In genomic region chr16:69827527-69827926, GRCh38 we compare ENCODE assay signal across 21 cellular contexts.
A peak's percentile ranks its signal among the peaks of the same experiment; 100 is the strongest.
DNase-seq lines count a peak whose midpoint lies in the region; ATAC-seq and TF ChIP-seq lines count a peak whose summit lies in the region.
"Had no signal": no experiment of that assay in that cellular context is flagged by ENCODE, and none has a peak within 500 bp of the region (broad histone marks: within the 10 kb centered on the region; RNA-seq: fewer than 3 reads in every experiment).

No MANE protein-coding gene starts in this region.

- H3K9me3 ChIP-seq in right atrium auricular region (no peaks in the 10 kb centered on the region), Panc1 (ENCODE audit: control insufficient read depth, insufficient read depth, low read depth, low read length) (no peaks in the 10 kb centered on the region)
- H3K9me3 ChIP-seq in effector memory CD4-positive, alpha-beta T cell (ENCODE audit: control insufficient read depth, low read length): no peaks in the 10 kb centered on the region
- H3K9me3 ChIP-seq: SJCRH30 had no signal

- TSS peak; percentile 60 for BruUV-seq in Panc1 (replicated peaks; lab: Mats Ljungman, UMichigan)

- H3K27ac ChIP-seq in right atrium auricular region: no peak overlapping the region
- H3K27ac ChIP-seq in Panc1 (ENCODE audit: low read length): no peak overlapping the region
- H3K27ac ChIP-seq in effector memory CD4-positive, alpha-beta T cell (ENCODE audit: insufficient read depth, low read length, poor library complexity, severe bottlenecking): no peak overlapping the region
- H3K27ac ChIP-seq: SJCRH30 had no signal

- TF ChIP-seq CTCF in right atrium auricular region (IDR thresholded peaks at IDR 0.05) (no peak), Panc1 (IDR thresholded peaks at IDR 0.05) (no peak)

- H3K27me3 ChIP-seq in right atrium auricular region: no peaks in the 10 kb centered on the region
- H3K27me3 ChIP-seq in Panc1 (ENCODE audit: control insufficient read depth, insufficient read depth, low read length): no peaks in the 10 kb centered on the region
- no peaks in the 10 kb centered on the region for H3K27me3 ChIP-seq in effector memory CD4-positive, alpha-beta T cell (replicated peaks; ENCODE audit: control insufficient read depth, insufficient read depth, low read length, poor library complexity, severe bottlenecking)
- H3K27me3 ChIP-seq: SJCRH30 had no signal

- H3K4me3 ChIP-seq in right atrium auricular region: no peak overlapping the region
- no peak overlapping the region for H3K4me3 ChIP-seq in Panc1 (ENCODE audit: low read depth in 2 of 2, low read length in 2 of 2)
- no peak overlapping the region for H3K4me3 ChIP-seq in effector memory CD4-positive, alpha-beta T cell (ENCODE audit: insufficient read depth, low read depth, low read length, poor library complexity, severe bottlenecking)
- H3K4me3 ChIP-seq: SJCRH30 had no signal

- intact Hi-C loops in left ventricle myocardium superior (cut with micrococcal nuclease) (no loop called here), Panc1 (cut with micrococcal nuclease; ENCODE audit: unreplicated experiment) (no loop called here)

- POLR2A ChIA-PET in Panc1 (lab: Charles Lee): no interaction called here

- DNase-seq in left ventricle myocardium superior (peak; percentile 41), right atrium auricular region (ENCODE audit: low spot score) (no peak), Panc1 (ENCODE audit: low read depth, low spot score) (no peak), mesenteric fat pad (ENCODE audit: low spot score) (peak; percentile 20), SKM-1 (lab: John Stamatoyannopoulos, UW; ENCODE audit: unreplicated experiment) (no peak), NCI-H187 treated with DMSO at 0.1 percent for 48 hours (lab: John Stamatoyannopoulos, UW) (no peak)
- DNase-seq in effector memory CD4-positive, alpha-beta T cell: no peak
- DNase-seq: CD4-positive, CD25-positive, alpha-beta regulatory T cell; EL; GF-D8; H7; HFFc6; Karpas-422; MM.1S; NCI-H1048; NCI-H1417 treated with DMSO at 0.1 percent for 48 hours; NCI-H1930; NCI-H226; NCI-H510A treated with DMSO at 0.1 percent for 48 hours; NCI-H748 treated with DMSO at 0.1 percent for 48 hours; SJCRH30 had no signal

- ATAC-seq in left ventricle myocardium superior: peak; percentile 42
- no peak for ATAC-seq in Panc1

- H3K4me1 ChIP-seq in right atrium auricular region (peaks cover 0 to 17% of the 10 kb centered on the region in 2 donors), Panc1 (ENCODE audit: control insufficient read depth, insufficient read depth, low read length) (no peaks in the 10 kb centered on the region)
- no peaks in the 10 kb centered on the region for H3K4me1 ChIP-seq in effector memory CD4-positive, alpha-beta T cell (ENCODE audit: control insufficient read depth, insufficient read depth, low read length, poor library complexity, severe bottlenecking)
- H3K4me1 ChIP-seq: SJCRH30 had no signal

- in situ Hi-C loops in Panc1 (cut with HindIII; ENCODE audit: low pct_unique_long_range_greater_than_20kb, low sequenced_read_pairs): no loop called here

- H3K36me3 ChIP-seq in right atrium auricular region (no peaks in the 10 kb centered on the region), Panc1 (ENCODE audit: control insufficient read depth, insufficient read depth, low read length) (no peaks in the 10 kb centered on the region)
- H3K36me3 ChIP-seq in effector memory CD4-positive, alpha-beta T cell (ENCODE audit: control insufficient read depth, insufficient read depth, low read length): no peaks in the 10 kb centered on the region
- H3K36me3 ChIP-seq: SJCRH30 had no signal

- CTCF ChIA-PET in Panc1 (lab: Charles Lee): no interaction called here

Comparison
In these comparisons a context has a peak if more than half of its experiments do, and no peak if none do; other contexts are left out.
1. DNase-seq: peak in left ventricle myocardium superior (single experiment) and mesenteric fat pad (single experiment); none in right atrium auricular region (single experiment), Panc1 (single experiment), SKM-1 (single experiment), effector memory CD4-positive, alpha-beta T cell (0 of 3) and NCI-H187 treated with DMSO at 0.1 percent for 48 hours (single experiment).